Comparison of ENCODE assay signal across 8 cellular contexts in the genomic region with DNA sequence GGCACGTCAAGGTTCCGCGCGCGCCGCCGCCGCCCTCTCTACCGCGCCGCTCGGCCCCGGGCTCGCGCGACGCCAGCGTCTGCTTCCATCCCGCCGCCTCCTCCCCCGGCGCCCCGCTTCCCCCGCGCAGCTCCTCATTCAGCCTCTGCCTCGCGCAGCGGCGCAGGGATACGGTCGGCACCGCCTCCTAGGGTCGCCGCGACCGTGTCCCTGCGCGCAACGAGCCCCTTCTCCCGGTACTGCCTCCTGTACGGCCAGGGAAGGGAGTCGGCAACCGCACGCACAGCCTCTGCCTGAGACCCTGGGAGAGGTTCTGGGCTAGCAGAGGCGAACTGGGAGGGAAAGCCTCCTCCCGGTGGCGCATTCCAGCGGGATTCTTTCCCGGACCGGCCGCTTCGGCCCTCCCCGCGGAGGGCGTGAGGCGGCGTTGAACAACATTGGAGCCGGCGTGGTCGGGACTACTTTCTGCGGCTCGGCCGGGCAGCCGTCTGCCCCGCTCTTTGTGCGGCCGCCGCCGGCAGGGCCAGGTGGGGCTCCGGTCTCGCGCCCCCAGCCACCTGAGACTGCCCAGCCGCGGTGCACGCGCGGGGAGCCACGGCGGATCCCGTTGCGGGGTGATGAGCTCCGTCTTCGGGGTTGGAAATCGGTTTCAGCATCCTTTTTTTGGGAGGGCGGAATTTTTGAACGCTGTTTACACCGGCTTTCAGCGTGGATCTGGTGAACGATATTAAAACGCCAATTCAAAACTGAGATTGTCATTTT. TPM values are rescaled to one million over a fixed set of nuclear protein-coding genes. Genes with fewer than 3 reads are reported as not detected.
A peak's percentile ranks its signal among the peaks of the same experiment; 100 is the strongest.
DNase-seq lines count a peak whose midpoint lies in the region; ATAC-seq lines count a peak whose summit lies in the region.

A gene (minus strand): TSS at position 172 of the 762 bp plus-strand sequence. CDS start 309 bp downstream, outside the sequence.

- no peaks in the 10 kb centered on the region for H3K9me3 ChIP-seq in NT2/D1 (ENCODE audit: insufficient read depth, low read length)
- H3K9me3 ChIP-seq in mononuclear cell (ENCODE audit: low read depth, low read length): no peaks in the 10 kb centered on the region

- H3K27me3 ChIP-seq in NT2/D1 (ENCODE audit: insufficient read depth, insufficient read length) (no peaks in the 10 kb centered on the region), mononuclear cell (ENCODE audit: insufficient read depth, low read length) (peaks cover 44% of the 10 kb centered on the region)

- peak within 1 kb of the TSS; percentile 97 for H3K4me3 ChIP-seq in NT2/D1 (ENCODE audit: insufficient read length, low read depth)
- peak within 1 kb of the TSS; percentile 51 for H3K4me3 ChIP-seq in mononuclear cell (ENCODE audit: low read length)

- peaks cover 3% of the 10 kb centered on the region for H3K4me1 ChIP-seq in NT2/D1 (ENCODE audit: insufficient read depth, insufficient read length)
- peaks cover 19% of the 10 kb centered on the region for H3K4me1 ChIP-seq in mononuclear cell (ENCODE audit: insufficient read depth, low read length)

- H3K9ac ChIP-seq in NT2/D1 (ENCODE audit: insufficient read length, low read depth): peak within 1 kb of the TSS; percentile 98

- peaks cover 7% of the 10 kb centered on the region for H3K36me3 ChIP-seq in NT2/D1 (ENCODE audit: insufficient read depth, insufficient read length, low read length)

- ATAC-seq in GM21381 (IDR thresholded peaks at IDR 0.05; ENCODE audit: unreplicated experiment): peak; percentile 79

- peak within 1 kb of the TSS; percentile 84 for H3K27ac ChIP-seq in epithelial cell of prostate

- DNase-seq in CMK (ENCODE audit: low read depth): peak; percentile 87
- peak in 75 of 76 experiments; percentile 27 to 92 (median 77) for DNase-seq in HUDEP-2 (lab: John Stamatoyannopoulos, UW; ENCODE audit: unreplicated experiment in 76 of 76)
- peak; percentile 99 for DNase-seq in NT2/D1 (ENCODE audit: low read depth, low spot score)
- peak; percentile 56 for DNase-seq in activated T-cell treated with anti-CD3 and anti-CD28 coated beads for 4 hours
- peak; percentile 73 for DNase-seq in epithelial cell of prostate (ENCODE audit: low read depth, low spot score)
- peak; percentile 17 to 50 for DNase-seq in stimulated activated CD8-positive, alpha-beta memory T cell treated with anti-CD3 and anti-CD28 coated beads, Interleukin-2, amount 100 ng/mL, for 1 hour (ENCODE audit: low read depth in 2 of 2)

RNA-seq across cellular contexts. Expression of the gene that starts here (rescaled TPM):
- total RNA-seq in mononuclear cell: 4.9 TPM

Comparison
In these comparisons a context has a peak if more than half of its experiments do, and no peak if none do; other contexts are left out.
1. Peak in every context shown above with its lines: DNase-seq, ATAC-seq, H3K4me3 ChIP-seq and H3K27ac ChIP-seq.
2. DNase-seq: peak in every context shown above with its lines; median percentile 99 in NT2/D1; 87 in CMK; 77 in HUDEP-2; 73 in epithelial cell of prostate; 56 in activated T-cell treated with anti-CD3 and anti-CD28 coated beads for 4 hours; 34 in stimulated activated CD8-positive, alpha-beta memory T cell treated with anti-CD3 and anti-CD28 coated beads, Interleukin-2, amount 100 ng/mL, for 1 hour.